Comparison of ENCODE assay signal across 1 cellular context in genomic region chr1:200668514-200669313, GRCh38.
TF ChIP-seq lines count a peak whose summit lies in the region.

No MANE protein-coding gene starts in this region.

TF ChIP-seq in WTC11, 78 proteins besides CTCF, POLR2A, EP300 and RAD21 (continued from another document):
- TF ChIP-seq STAT6 (CRISPR knock-in tag; conservative IDR thresholded peaks at IDR 0.05; ENCODE audit: low read depth) (no peak), USF1 (CRISPR knock-in tag; IDR thresholded peaks at IDR 0.05) (no peak), ELF4 (CRISPR knock-in tag; IDR thresholded peaks at IDR 0.05; ENCODE audit: low read depth) (no peak), ZNF138 (CRISPR knock-in tag; conservative IDR thresholded peaks at IDR 0.05) (no peak), CREB1 (CRISPR knock-in tag; IDR thresholded peaks at IDR 0.05) (no peak), SP1 (CRISPR knock-in tag; conservative IDR thresholded peaks at IDR 0.05) (no peak), MYBL2 (CRISPR knock-in tag; IDR thresholded peaks at IDR 0.05) (no peak), ZNF396 (CRISPR knock-in tag; IDR thresholded peaks at IDR 0.05; ENCODE audit: borderline replicate concordance) (no peak)
